Comparison of ENCODE assay signal across 8 cellular contexts in genomic region chr16:14303654-14304394, GRCh38.
A peak's percentile ranks its signal among the peaks of the same experiment; 100 is the strongest.
DNase-seq lines count a peak whose midpoint lies in the region; ATAC-seq and TF ChIP-seq lines count a peak whose summit lies in the region.

No MANE protein-coding gene starts in this region.

- H3K4me3 ChIP-seq in BLaER1 treated with 17β-estradiol and CSF1 and Interleukin-3, amounts not matched to agents 10 nM and 100 nM, result peak overlapping the region; percentile 73 to 96 (median 88)
- H3K4me3 ChIP-seq in WERI-Rb-1 (ENCODE audit: low read depth, low read length), result no peak overlapping the region

- in situ Hi-C loops in G401 (cut with HindIII; ENCODE audit: low sequenced_read_pairs), result no loop called here

- peaks cover 0 to 44% (median 14%) of the 10 kb centered on the region in 11 experiments; a peak in 12 of 22 replicates for H4K20me1 ChIP-seq in BLaER1 treated with 17β-estradiol and CSF1 and Interleukin-3, amounts not matched to agents 10 nM and 100 nM

- POLR2A ChIA-PET in naive thymus-derived CD8-positive, alpha-beta T cell (lab: Charles Lee), result interaction anchor here (0.9 kb wide), 1 partner anchor 18 kb away, joined by 6 read pairs; no protein-coding TSS in a partner anchor

- H3K27ac ChIP-seq in BLaER1 treated with 17β-estradiol and CSF1 and Interleukin-3, amounts not matched to agents 10 nM and 100 nM, result peak overlapping the region in 9 of 11 experiments; percentile 64 to 86 (median 79); a peak in 15 of 22 replicates
- no peak overlapping the region for H3K27ac ChIP-seq in WERI-Rb-1

- H3K36me3 Mint-ChIP-seq in naive thymus-derived CD8-positive, alpha-beta T cell, result no peaks in the 10 kb centered on the region

- peak overlapping the region; percentile 77 to 89 (median 84); a peak in 21 of 22 replicates for H3K9ac ChIP-seq in BLaER1 treated with 17β-estradiol and CSF1 and Interleukin-3, amounts not matched to agents 10 nM and 100 nM

- no peaks in the 10 kb centered on the region for H3K9me3 Mint-ChIP-seq in naive thymus-derived CD8-positive, alpha-beta T cell

- H3K4me1 Mint-ChIP-seq in naive thymus-derived CD8-positive, alpha-beta T cell, result peaks cover 11 to 52% (median 39%) of the 10 kb centered on the region in 4 donors

- DNase-seq in LHCN-M2 (ENCODE audit: low read depth) (peak; percentile 31), ecto neural progenitor cell (ENCODE audit: low spot score) (peak; percentile 56), G401 (ENCODE audit: low spot score) (no peak), WERI-Rb-1 (no peak), DMS114 treated with DMSO at 0.1 percent for 48 hours (lab: John Stamatoyannopoulos, UW; ENCODE audit: unreplicated experiment) (no peak), activated gamma-delta T cell (lab: John Stamatoyannopoulos, UW) (no peak)
- no peak for DNase-seq in naive thymus-derived CD8-positive, alpha-beta T cell

- no peaks in the 10 kb centered on the region for H3K36me3 ChIP-seq in BLaER1 treated with 17β-estradiol and CSF1 and Interleukin-3, amounts not matched to agents 10 nM and 100 nM
- H3K36me3 ChIP-seq in WERI-Rb-1, result no peaks in the 10 kb centered on the region

- peaks cover 30 to 54% (median 43%) of the 10 kb centered on the region in 11 experiments for H3K27me3 ChIP-seq in BLaER1 treated with 17β-estradiol and CSF1 and Interleukin-3, amounts not matched to agents 10 nM and 100 nM
- no peaks in the 10 kb centered on the region for H3K27me3 ChIP-seq in WERI-Rb-1 (ENCODE audit: insufficient read depth, low read depth, severe bottlenecking)

- H3K4me2 ChIP-seq in BLaER1 treated with 17β-estradiol and CSF1 and Interleukin-3, amounts not matched to agents 10 nM and 100 nM, result peak overlapping the region; percentile 94 to 100 (median 99)

- no peak for TF ChIP-seq CTCF in WERI-Rb-1 (IDR thresholded peaks at IDR 0.05; ENCODE audit: low read depth, low read length)

- no peak for ATAC-seq in naive thymus-derived CD8-positive, alpha-beta T cell

- H3K9me3 ChIP-seq in BLaER1 treated with 17β-estradiol and CSF1 and Interleukin-3, amounts not matched to agents 10 nM and 100 nM (replicated peaks in 1 of 11), result no peaks in the 10 kb centered on the region
- H3K9me3 ChIP-seq in WERI-Rb-1 (ENCODE audit: severe bottlenecking), result no peaks in the 10 kb centered on the region

- H3K4me1 ChIP-seq in BLaER1 treated with 17β-estradiol and CSF1 and Interleukin-3, amounts not matched to agents 10 nM and 100 nM, result peaks cover 41 to 66% (median 53%) of the 10 kb centered on the region in 10 experiments

- peaks cover 0 to 11% (median 0%) of the 10 kb centered on the region in 5 donors for H3K27me3 Mint-ChIP-seq in naive thymus-derived CD8-positive, alpha-beta T cell

- peak overlapping the region; percentile 71 to 93 (median 84) for H3K4me3 Mint-ChIP-seq in naive thymus-derived CD8-positive, alpha-beta T cell

- H3K27ac Mint-ChIP-seq in naive thymus-derived CD8-positive, alpha-beta T cell, result peak overlapping the region in 3 of 10 donors; percentile 11 to 81 (median 53)

Comparison
In these comparisons a context has a peak if more than half of its experiments do, and no peak if none do; other contexts are left out.
1. DNase-seq: peak in LHCN-M2 (single experiment) and ecto neural progenitor cell (single experiment); none in naive thymus-derived CD8-positive, alpha-beta T cell (0 of 10), G401 (single experiment), WERI-Rb-1 (single experiment), DMS114 treated with DMSO at 0.1 percent for 48 hours (single experiment) and activated gamma-delta T cell (single experiment).